Comparison of ENCODE assay signal across 8 cellular contexts in genomic region chr17:78383725-78384471, GRCh38. TPM values are rescaled to one million over a fixed set of nuclear protein-coding genes. Genes with fewer than 3 reads are reported as not detected.
A peak's percentile ranks its signal among the peaks of the same experiment; 100 is the strongest.
DNase-seq lines count a peak whose midpoint lies in the region; ATAC-seq, FAIRE-seq and TF ChIP-seq lines count a peak whose summit lies in the region.

No MANE protein-coding gene starts in this region.

- WGBS in sigmoid colon, 2 donors, result 43 to 72% methylated on average over 15 of the region's 15 CpGs

- DNase-seq in GM12892 (ENCODE audit: insufficient read length) (peak; percentile 50), LHCN-M2 (ENCODE audit: low read depth) (peak; percentile 95), glomerular endothelial cell (ENCODE audit: extremely low read depth, low read depth, low spot score) (peak; percentile 94), sigmoid colon (peak; percentile 93), NCI-H2029 treated with DMSO at 0.1 percent for 48 hours (lab: John Stamatoyannopoulos, UW) (no peak)
- peak; percentile 11 to 44 for DNase-seq in activated T-helper 1 cell treated with anti-CD3 and anti-CD28 coated beads, Interleukin-2, amount 50 U/mL, for 16 hours (ENCODE audit: low read depth in 1 of 2, low spot score in 1 of 2)

- H3K36me3 ChIP-seq in sigmoid colon, result no peaks in the 10 kb centered on the region

- H3K27me3 ChIP-seq in sigmoid colon, result no peaks in the 10 kb centered on the region

- TF ChIP-seq CTCF in sigmoid colon (IDR thresholded peaks at IDR 0.05), result no peak

- ATAC-seq in GM21619 (IDR thresholded peaks at IDR 0.05; ENCODE audit: unreplicated experiment) (no peak), GM18870 (IDR thresholded peaks at IDR 0.05; ENCODE audit: unreplicated experiment) (no peak)

- H3K4me1 ChIP-seq in sigmoid colon, result peaks cover 0 to 72% (median 62%) of the 10 kb centered on the region in 4 donors

- no peak overlapping the region for H3K4me3 ChIP-seq in sigmoid colon

- peak; percentile 83 for FAIRE-seq in GM12892 (lab: Jason Lieb, UNC)

- peak in 3 of 4 donors; percentile 51 to 90 (median 72) for TF ChIP-seq EP300 in sigmoid colon (IDR thresholded peaks at IDR 0.05)

- H3K27ac ChIP-seq in sigmoid colon, result peak overlapping the region; percentile 52 to 77 (median 70)

- peak; percentile 39; the same call in 1 of the 2 replicates for TF ChIP-seq POLR2A in GM12892 (IDR thresholded peaks at IDR 0.05; ENCODE audit: low read depth, low read length)
- no peak for TF ChIP-seq POLR2A in sigmoid colon (IDR thresholded peaks at IDR 0.05)

- intact Hi-C loops in sigmoid colon (cut with DNase I), result loop anchor here (5.0 kb wide), 1 partner anchor 92 kb away; no protein-coding TSS in a partner anchor

- no peaks in the 10 kb centered on the region for H3K9me3 ChIP-seq in sigmoid colon

RNA-seq across cellular contexts. Expression of gene PGS1, which starts 5.4 kb away (rescaled TPM):
- 16.9 TPM for polyA plus RNA-seq in GM12892 (2012; ENCODE audit: missing spikeins)
- total RNA-seq in LHCN-M2 (2014; rRNA removed) (31.9 and 35.0 TPM in 2 replicates), glomerular endothelial cell (67.1 and 84.0 TPM in 2 replicates), sigmoid colon (10 to 100 TPM; 20.0 to 36.3 (median 29.0) TPM)
- 16.3 TPM for polyA plus RNA-seq in LHCN-M2 (2012)
- polyA plus RNA-seq in sigmoid colon, result 10 to 100 TPM in 2 of 3 donors, 1 to 10 TPM in 1; 9.9 to 36.9 (median 16.8) TPM

RNA-seq across cellular contexts. Expression of gene SOCS3, which starts 24.0 kb away (rescaled TPM):
- 2.3 TPM for polyA plus RNA-seq in GM12892 (2012; ENCODE audit: missing spikeins)
- total RNA-seq in LHCN-M2 (2014; rRNA removed), result 29.3 and 32.8 TPM in 2 replicates
- polyA plus RNA-seq in LHCN-M2 (2012), result 7.4 TPM
- 79.9 and 114 TPM in 2 replicates for total RNA-seq in glomerular endothelial cell
- 100 to 1,000 TPM in 2 of 4 donors, 10 to 100 TPM in 2; 10.3 to 499 (median 82.9) TPM for total RNA-seq in sigmoid colon
- polyA plus RNA-seq in sigmoid colon, result 10 to 100 TPM; 11.1 to 64.5 (median 28.2) TPM
